Comparison of ENCODE assay signal across 15 cellular contexts in the genomic region with DNA sequence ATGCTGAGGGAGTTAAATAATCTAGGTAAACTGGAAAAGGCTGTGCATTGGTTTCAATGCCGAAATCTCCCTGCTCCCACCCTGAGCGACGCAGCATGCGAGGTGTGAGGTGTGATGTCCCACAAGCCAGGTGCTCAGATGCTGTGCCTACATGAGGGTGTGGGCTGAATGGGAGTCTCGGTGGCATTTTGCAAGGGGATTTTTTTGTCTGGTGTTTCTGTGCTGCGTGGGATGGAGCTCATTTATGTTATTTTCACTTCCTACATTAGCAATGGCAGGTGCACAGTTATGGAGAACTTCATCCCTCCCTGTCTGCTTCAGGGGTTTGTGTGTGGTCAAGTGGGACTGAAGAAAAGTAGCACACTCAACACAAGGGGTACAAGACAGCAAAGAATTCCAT.
DNase-seq lines count a peak whose midpoint lies in the region; ATAC-seq and TF ChIP-seq lines count a peak whose summit lies in the region.
"Had no signal": no experiment of that assay in that cellular context is flagged by ENCODE, and none has a peak within 500 bp of the region (broad histone marks: within the 10 kb centered on the region; RNA-seq: fewer than 3 reads in every experiment).

No MANE protein-coding gene starts in this region.

- peak; percentile 73 for ATAC-seq in GM19324 (IDR thresholded peaks at IDR 0.05; ENCODE audit: low FRiP score, unreplicated experiment)
- ATAC-seq in HG02623 (IDR thresholded peaks at IDR 0.05; ENCODE audit: unreplicated experiment): peak; percentile 75
- ATAC-seq in HG03432 (IDR thresholded peaks at IDR 0.05; ENCODE audit: unreplicated experiment): peak; percentile 82
- ATAC-seq: left ventricle myocardium superior had no signal

- CTCF ChIA-PET in GM10248 (lab: Yijun Ruan, JAX): interaction anchor here (0.6 to 1.2 kb wide), 6 partner anchors 9 to 175 kb away, joined by 3 to 5 read pairs (median 3); no protein-coding TSS in a partner anchor

- POLR2A ChIA-PET in GM10248 (lab: Yijun Ruan, JAX): no interaction called here

- DNase-seq in GM10248 (ENCODE audit: extremely low spot score) (peak; percentile 53), amniotic stem cell (lab: John Stamatoyannopoulos, UW) (no peak), DMS53 treated with DMSO at 0.1 percent for 48 hours (lab: John Stamatoyannopoulos, UW; ENCODE audit: unreplicated experiment) (no peak), T-helper 1 cell (no peak), substantia nigra (lab: John Stamatoyannopoulos, UW) (no peak)
- DNase-seq: DND-41; glutamatergic neuron; HCEC 1CT; left ventricle myocardium superior; NCI-H748 treated with DMSO at 0.1 percent for 48 hours; stimulated activated CD4-positive, alpha-beta T cell treated with anti-CD3 and anti-CD28 coated beads, Interleukin-2, amount 100 ng/mL, for 24 hours had no signal

- TF ChIP-seq CTCF in GM10248 (IDR thresholded peaks at IDR 0.05; ENCODE audit: control extremely low read depth, extremely low read depth, low read depth, missing control alignments): no peak

- H3K27ac ChIP-seq in substantia nigra (ENCODE audit: low read depth, low read length, poor library complexity, severe bottlenecking): no peak overlapping the region
- H3K27ac ChIP-seq: SK-N-MC had no signal
